Comparison of ENCODE assay signal across 10 cellular contexts in genomic region chr5:61534481-61535267, GRCh38.
DNase-seq lines count a peak whose midpoint lies in the region; ATAC-seq and TF ChIP-seq lines count a peak whose summit lies in the region.
"Had no signal": no experiment of that assay in that cellular context is flagged by ENCODE, and none has a peak within 500 bp of the region (broad histone marks: within the 10 kb centered on the region; RNA-seq: fewer than 3 reads in every experiment).

No MANE protein-coding gene starts in this region.

- no peak for TF ChIP-seq POLR2A in adrenal gland (IDR thresholded peaks at IDR 0.05)

- in situ Hi-C loops in GM13977 (cut with MboI; ENCODE audit: low pct_unique_long_range_greater_than_20kb, low sequenced_read_pairs, unreplicated experiment), result no loop called here

- no peaks in the 10 kb centered on the region for H3K27me3 Mint-ChIP-seq in activated T-helper 1 cell treated with anti-CD3 and anti-CD28 coated beads, Interleukin-12 subunit alpha, Interleukin-12 subunit beta, Interleukin-2, Interleukin-4 antibody, amounts not matched to agents 30 ng/mL and 10 ng/mL and 1 ng/mL, durations not matched to agents 14 hours and 24 hours and 36 hours (ENCODE audit: insufficient read depth)

- TF ChIP-seq CTCF in GM13977 (IDR thresholded peaks at IDR 0.05; ENCODE audit: extremely low read depth, insufficient read depth, missing control alignments) (no peak), adrenal gland (IDR thresholded peaks at IDR 0.05) (no peak)

- H3K4me1 ChIP-seq in adrenal gland (replicated peaks in 1 of 2), result no peaks in the 10 kb centered on the region

- intact Hi-C loops in activated T-helper 1 cell treated with anti-CD3 and anti-CD28 coated beads, Interleukin-12 subunit alpha, Interleukin-12 subunit beta, Interleukin-2, Interleukin-4 antibody, amounts not matched to agents 30 ng/mL and 10 ng/mL and 1 ng/mL, durations not matched to agents 14 hours and 24 hours and 36 hours (cut with micrococcal nuclease), result loop anchor here (1.0 to 10.0 kb wide), 9 partner anchors 45 to 751 kb away; partner anchors contain the start of genes SMIM15 and ZSWIM6
- intact Hi-C loops in adrenal gland (cut with DNase I), result no loop called here

- peaks cover 0 to 5% (median 0%) of the 10 kb centered on the region in 3 donors for H3K9me3 ChIP-seq in adrenal gland (replicated peaks in 1 of 3)

- peak; percentile 36 for DNase-seq in GM13977 (ENCODE audit: low spot score)
- no peak for DNase-seq in activated T-helper 1 cell treated with anti-CD3 and anti-CD28 coated beads, Interleukin-12 subunit alpha, Interleukin-12 subunit beta, Interleukin-2, Interleukin-4 antibody, amounts not matched to agents 30 ng/mL and 10 ng/mL and 1 ng/mL, durations not matched to agents 14 hours and 24 hours and 36 hours (ENCODE audit: low spot score)
- no peak for DNase-seq in adrenal gland
- DNase-seq in GF-D8 (lab: John Stamatoyannopoulos, UW), result no peak
- DNase-seq in NCI-H1105 (lab: John Stamatoyannopoulos, UW), result no peak
- DNase-seq in kidney tubule cell (ENCODE audit: low spot score), result no peak
- DNase-seq: left ventricle myocardium superior had no signal

- peak overlapping the region; percentile 25 for H3K4me3 Mint-ChIP-seq in activated T-helper 1 cell treated with anti-CD3 and anti-CD28 coated beads, Interleukin-12 subunit alpha, Interleukin-12 subunit beta, Interleukin-2, Interleukin-4 antibody, amounts not matched to agents 30 ng/mL and 10 ng/mL and 1 ng/mL, durations not matched to agents 14 hours and 24 hours and 36 hours

- peaks cover 33% of the 10 kb centered on the region for H3K36me3 Mint-ChIP-seq in activated T-helper 1 cell treated with anti-CD3 and anti-CD28 coated beads, Interleukin-12 subunit alpha, Interleukin-12 subunit beta, Interleukin-2, Interleukin-4 antibody, amounts not matched to agents 30 ng/mL and 10 ng/mL and 1 ng/mL, durations not matched to agents 14 hours and 24 hours and 36 hours (ENCODE audit: low read depth)

- H3K36me3 ChIP-seq in adrenal gland (replicated peaks in 1 of 2), result peaks cover 0 to 18% of the 10 kb centered on the region in 2 donors

- 82 to 91% (median 87%) methylated on average over 5 of the region's 5 CpGs for WGBS in adrenal gland, 4 donors

- ATAC-seq in GM19452 (IDR thresholded peaks at IDR 0.05; ENCODE audit: unreplicated experiment), result peak; percentile 84
- ATAC-seq in HG03060 (IDR thresholded peaks at IDR 0.05; ENCODE audit: low read depth, unreplicated experiment), result peak; percentile 95
- ATAC-seq: left ventricle myocardium superior had no signal

- H3K27me3 ChIP-seq in adrenal gland, result no peaks in the 10 kb centered on the region

- H3K4me3 ChIP-seq in adrenal gland, result no peak overlapping the region
- H3K4me3 ChIP-seq: smooth muscle cell had no signal

- H3K27ac ChIP-seq in adrenal gland, result no peak overlapping the region

- peak overlapping the region; percentile 69 for H3K27ac Mint-ChIP-seq in activated T-helper 1 cell treated with anti-CD3 and anti-CD28 coated beads, Interleukin-12 subunit alpha, Interleukin-12 subunit beta, Interleukin-2, Interleukin-4 antibody, amounts not matched to agents 30 ng/mL and 10 ng/mL and 1 ng/mL, durations not matched to agents 14 hours and 24 hours and 36 hours

- peaks cover 16% of the 10 kb centered on the region for H3K4me1 Mint-ChIP-seq in activated T-helper 1 cell treated with anti-CD3 and anti-CD28 coated beads, Interleukin-12 subunit alpha, Interleukin-12 subunit beta, Interleukin-2, Interleukin-4 antibody, amounts not matched to agents 30 ng/mL and 10 ng/mL and 1 ng/mL, durations not matched to agents 14 hours and 24 hours and 36 hours (ENCODE audit: low read depth)

- H3K9me3 Mint-ChIP-seq in activated T-helper 1 cell treated with anti-CD3 and anti-CD28 coated beads, Interleukin-12 subunit alpha, Interleukin-12 subunit beta, Interleukin-2, Interleukin-4 antibody, amounts not matched to agents 30 ng/mL and 10 ng/mL and 1 ng/mL, durations not matched to agents 14 hours and 24 hours and 36 hours, result peaks cover 7% of the 10 kb centered on the region
